ENCODE assay signal across 11 cellular contexts in the genomic region with DNA sequence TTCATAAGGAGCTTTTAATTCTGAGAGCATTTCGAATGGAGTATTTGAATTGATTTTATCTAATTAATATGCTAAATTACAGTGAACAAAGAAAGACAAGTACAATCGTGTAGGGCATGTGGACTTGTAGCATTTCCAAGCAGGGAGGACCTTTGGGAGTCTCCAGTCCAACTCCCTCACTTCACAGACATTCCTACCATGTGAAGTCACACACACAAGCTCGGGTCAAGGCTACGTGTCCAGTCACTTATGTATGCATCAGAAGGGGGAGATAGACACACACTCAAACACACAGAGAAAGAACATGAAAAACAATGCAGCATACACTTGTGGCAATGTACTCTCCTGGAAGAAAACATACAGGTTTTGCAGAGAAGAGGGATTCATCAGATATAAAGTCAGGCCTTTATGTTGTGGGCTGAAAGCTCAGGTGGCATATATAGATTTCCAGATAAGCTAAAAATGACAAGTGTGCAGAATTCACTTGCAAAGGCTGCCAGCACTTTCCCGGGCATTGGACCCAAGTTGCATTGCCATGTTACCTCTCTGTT.
DNase-seq lines count a peak whose midpoint lies in the region; ATAC-seq and TF ChIP-seq lines count a peak whose summit lies in the region.
"Had no signal": no experiment of that assay in that cellular context is flagged by ENCODE, and none has a peak within 500 bp of the region (broad histone marks: within the 10 kb centered on the region; RNA-seq: fewer than 3 reads in every experiment).

No MANE protein-coding gene starts in this region.

- H2AK5ac ChIP-seq in neuronal stem cell (ENCODE audit: low read depth, low read length): no peak overlapping the region

- H3K27me3 ChIP-seq in endodermal cell (ENCODE audit: control insufficient read depth, insufficient read depth, low read length, poor library complexity, severe bottlenecking) (no peaks in the 10 kb centered on the region), neuronal stem cell (ENCODE audit: control insufficient read depth in 3 of 3, insufficient read depth in 3 of 3, low read depth in 1 of 3, low read length in 3 of 3) (no peaks in the 10 kb centered on the region)

- H2BK12ac ChIP-seq in neuronal stem cell (ENCODE audit: low read length): no peak overlapping the region

- H3K36me3 Mint-ChIP-seq in Calu3 (ENCODE audit: insufficient read depth, unreplicated experiment) (no peaks in the 10 kb centered on the region), endodermal cell (ENCODE audit: low read depth) (no peaks in the 10 kb centered on the region)

- ATAC-seq in GM18870 (IDR thresholded peaks at IDR 0.05; ENCODE audit: unreplicated experiment): no peak
- ATAC-seq in HG03139 (IDR thresholded peaks at IDR 0.05; ENCODE audit: unreplicated experiment): no peak
- ATAC-seq in HG02642 (IDR thresholded peaks at IDR 0.05; ENCODE audit: poor library complexity, unreplicated experiment): no peak
- ATAC-seq: HepG2 had no signal

- H3K4me3 ChIP-seq in LNCaP clone FGC (ENCODE audit: low read depth, low read length) (no peak overlapping the region), endodermal cell (ENCODE audit: low read length) (no peak overlapping the region), neuronal stem cell (ENCODE audit: low read length in 2 of 2) (no peak overlapping the region)

- no peak overlapping the region for H3K27ac Mint-ChIP-seq in Calu3 (ENCODE audit: unreplicated experiment)
- H3K27ac Mint-ChIP-seq in endodermal cell: no peak overlapping the region

- H3K27ac ChIP-seq in endodermal cell (ENCODE audit: low read depth, low read length): peak overlapping the region; percentile 88
- peak overlapping the region; percentile 43 for H3K27ac ChIP-seq in neuronal stem cell (replicated peaks; ENCODE audit: low read length)

- DNase-seq in Calu3: peak; percentile 38
- peak; percentile 66 for DNase-seq in LNCaP clone FGC (ENCODE audit: low read depth)
- DNase-seq in endodermal cell: no peak
- DNase-seq in neuronal stem cell (ENCODE audit: low spot score): no peak
- DNase-seq in DMS79 (lab: John Stamatoyannopoulos, UW): no peak
- DNase-seq: activated CD8-positive, alpha-beta memory T cell treated with anti-CD3 and anti-CD28 coated beads for 24 hours; cortex of kidney had no signal

- peaks cover 2% of the 10 kb centered on the region for H3K9me3 Mint-ChIP-seq in Calu3 (ENCODE audit: low read depth, unreplicated experiment)
- H3K9me3 Mint-ChIP-seq in endodermal cell: peaks cover 61% of the 10 kb centered on the region

- H3K4me1 Mint-ChIP-seq in Calu3 (ENCODE audit: low read depth, unreplicated experiment) (peaks cover 23% of the 10 kb centered on the region), endodermal cell (peaks cover 21% of the 10 kb centered on the region)

- H3K4ac ChIP-seq in neuronal stem cell (ENCODE audit: low read length): no peak overlapping the region

- no peaks in the 10 kb centered on the region for H3K9me3 ChIP-seq in endodermal cell (ENCODE audit: control insufficient read depth, low read length)
- H3K9me3 ChIP-seq in neuronal stem cell (replicated peaks in 1 of 2; ENCODE audit: control insufficient read depth in 2 of 2, insufficient read depth in 1 of 2, low read depth in 1 of 2, low read length in 2 of 2): no peaks in the 10 kb centered on the region

- H3K9ac ChIP-seq in endodermal cell (ENCODE audit: extremely low read depth, low read length, poor library complexity, severe bottlenecking) (no peak overlapping the region), neuronal stem cell (ENCODE audit: low read depth, low read length, poor library complexity) (no peak overlapping the region)

- whole genome bisulfite sequencing in endodermal cell (ENCODE audit: insufficient coverage in 1 of 2, insufficient read length in 1 of 2), 2 experiments: 100% methylated on average over 2 of the region's 5 CpGs; no CpG with 5 or more reads in 1 of the 2 experiments
- no CpG with 5 or more reads among the region's 5 CpGs for WGBS in neuronal stem cell (ENCODE audit: extremely low coverage in 2 of 2, insufficient read length in 2 of 2, insufficient replicate concordance in 1 of 2), 2 donors

- H3K4me3 Mint-ChIP-seq in Calu3 (ENCODE audit: low read depth, unreplicated experiment): no peak overlapping the region
- no peak overlapping the region for H3K4me3 Mint-ChIP-seq in endodermal cell

- TF ChIP-seq CTCF in Calu3 (IDR thresholded peaks at IDR 0.05; ENCODE audit: unreplicated experiment): no peak
- 0 out of 2 replicates have a peak, but pooled peaks have one; percentile 12 for TF ChIP-seq CTCF in LNCaP clone FGC (IDR thresholded peaks at IDR 0.05; ENCODE audit: control insufficient read depth, extremely low read depth, insufficient read depth)
- no peak for TF ChIP-seq CTCF in endodermal cell (conservative IDR thresholded peaks at IDR 0.05)

- H2BK15ac ChIP-seq in neuronal stem cell (ENCODE audit: low read length): no peak overlapping the region

- no TSS peak for BruUV-seq in Calu3 (replicated peaks; lab: Mats Ljungman, UMichigan)

- CTCF ChIA-PET in Calu3 (lab: Charles Lee): interaction anchor here (1.8 kb wide), 1 partner anchor 345 kb away, joined by 10 read pairs; no protein-coding TSS in a partner anchor

- H3K27me3 Mint-ChIP-seq in Calu3 (ENCODE audit: unreplicated experiment) (no peaks in the 10 kb centered on the region), endodermal cell (ENCODE audit: insufficient read depth) (no peaks in the 10 kb centered on the region)

- H3K4me1 ChIP-seq in endodermal cell (ENCODE audit: control insufficient read depth, insufficient read depth, low read length): peaks cover 5% of the 10 kb centered on the region
- H3K4me1 ChIP-seq in neuronal stem cell (ENCODE audit: control insufficient read depth in 2 of 2, insufficient read depth in 1 of 2, low read depth in 1 of 2, low read length in 2 of 2): peaks cover 6 to 27% of the 10 kb centered on the region in 2 donors

- no peaks in the 10 kb centered on the region for H3K36me3 ChIP-seq in endodermal cell (ENCODE audit: control insufficient read depth, insufficient read depth, low read length)
- H3K36me3 ChIP-seq in neuronal stem cell (replicated peaks in 1 of 2; ENCODE audit: control insufficient read depth in 2 of 2, insufficient read depth in 2 of 2, low read length in 2 of 2): no peaks in the 10 kb centered on the region

- no peak overlapping the region for H3K14ac ChIP-seq in neuronal stem cell (ENCODE audit: low read length)

- no peak overlapping the region for H4K8ac ChIP-seq in neuronal stem cell (ENCODE audit: low read depth, low read length)

- no peak overlapping the region for H2BK120ac ChIP-seq in neuronal stem cell (ENCODE audit: low read depth, low read length)

- no peak overlapping the region for H2BK5ac ChIP-seq in neuronal stem cell (ENCODE audit: low read length)

- H3K18ac ChIP-seq in neuronal stem cell (ENCODE audit: low read length): no peak overlapping the region

- intact Hi-C loops in Calu3 (cut with micrococcal nuclease; ENCODE audit: unreplicated experiment): loop anchor here (1.0 to 5.0 kb wide), 2 partner anchors 76 to 344 kb away; no protein-coding TSS in a partner anchor

- no peak overlapping the region for H4K91ac ChIP-seq in neuronal stem cell (ENCODE audit: low read depth, low read length, poor library complexity)

- no peak overlapping the region for H2AFZ ChIP-seq in neuronal stem cell (ENCODE audit: low read length)

- no peak overlapping the region for H3K23ac ChIP-seq in neuronal stem cell (ENCODE audit: low read depth, low read length, poor library complexity)

- no peak overlapping the region for H3K4me2 ChIP-seq in neuronal stem cell (ENCODE audit: insufficient read depth, low read length, poor library complexity, severe bottlenecking)

- no peaks in the 10 kb centered on the region for H3K79me1 ChIP-seq in neuronal stem cell (ENCODE audit: low read depth, low read length)

Comparison
In these comparisons a context has a peak if more than half of its experiments do, and no peak if none do; other contexts are left out.
1. DNase-seq: peak in Calu3 (single experiment) and LNCaP clone FGC (single experiment); none in endodermal cell (single experiment), neuronal stem cell (single experiment) and DMS79 (single experiment).